8 cellular contexts compared by ENCODE assay signal in the genomic region with DNA sequence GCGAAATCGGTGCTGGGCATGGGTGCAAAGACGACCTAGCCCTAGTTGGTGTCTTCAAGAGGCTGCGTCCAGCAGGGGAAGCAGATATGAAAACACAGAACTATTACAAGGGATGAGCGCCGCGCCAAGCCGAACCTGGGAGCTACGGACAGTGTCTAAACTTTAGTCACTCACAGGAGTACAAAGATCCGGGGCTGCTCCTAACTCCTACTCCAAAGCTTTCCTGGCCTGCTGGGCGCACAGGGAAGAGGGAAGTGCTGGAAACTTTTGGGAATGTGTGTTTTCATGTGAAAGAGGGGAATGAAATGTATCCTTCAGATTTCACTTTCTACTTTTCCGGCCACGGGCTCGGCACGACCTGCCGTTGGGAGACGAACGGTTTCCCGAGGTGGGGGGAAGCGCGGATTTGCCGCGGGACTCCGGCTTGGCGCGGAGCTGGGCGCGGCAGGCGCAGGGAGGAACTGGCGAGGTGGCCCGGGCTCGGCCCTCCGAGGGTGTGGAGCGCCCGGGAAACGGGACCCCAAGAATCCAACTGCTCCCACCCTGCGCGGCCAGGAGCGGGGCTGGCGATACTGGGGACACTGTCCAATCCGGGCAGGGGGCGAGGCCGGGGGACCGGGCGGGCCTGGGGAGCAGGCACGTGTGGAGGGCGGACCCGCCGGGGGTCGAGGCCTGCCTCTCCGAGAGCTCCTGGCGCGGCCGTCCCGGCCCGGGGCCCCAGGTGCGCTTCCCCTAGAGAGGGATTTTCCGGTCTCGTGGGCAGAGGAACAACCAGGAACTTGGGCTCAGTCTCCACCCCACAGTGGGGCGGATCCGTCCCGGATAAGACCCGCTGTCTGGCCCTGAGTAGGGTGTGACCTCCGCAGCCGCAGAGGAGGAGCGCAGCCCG. TPM values are rescaled to one million over a fixed set of nuclear protein-coding genes. Genes with fewer than 3 reads are reported as not detected.
DNase-seq lines count a peak whose midpoint lies in the region; ATAC-seq, FAIRE-seq and TF ChIP-seq lines count a peak whose summit lies in the region.

Gene ANXA4, plus strand, starts transcription at position 854 of the 889 bp plus-strand sequence. CDS start 39,432 bp downstream, outside the sequence.

- ATAC-seq in HG02970 (IDR thresholded peaks at IDR 0.05; ENCODE audit: low FRiP score, unreplicated experiment), result peak; percentile 52
- ATAC-seq in lower lobe of right lung, result peak; percentile 96 to 97

- FAIRE-seq in GM18507 (lab: Jason Lieb, UNC), result peak; percentile 82

- H3K4me1 ChIP-seq in duodenal mucosa (ENCODE audit: control insufficient read depth in 1 of 2, insufficient read depth in 2 of 2, low read length in 2 of 2) (peaks cover 4 to 32% of the 10 kb centered on the region in 2 donors), lower lobe of right lung (peaks cover 47% of the 10 kb centered on the region)

- DNase-seq in A172 (ENCODE audit: low spot score) (peak; percentile 79), GM18507 (ENCODE audit: extremely low spot score, insufficient read length, low read depth) (peak; percentile 54), NCI-H226 (peak; percentile 90), lower lobe of right lung (peak; percentile 93)
- peak; percentile 43 for DNase-seq in activated CD4-positive, alpha-beta T cell treated with anti-CD3 and anti-CD28 coated beads, Interleukin-2, amount 50 U/mL, for 1 hour
- DNase-seq in stimulated activated CD8-positive, alpha-beta memory T cell treated with anti-CD3 and anti-CD28 coated beads, Interleukin-12 subunit alpha, Interleukin-12 subunit beta, amount 100 ng/mL, for 1 hour (ENCODE audit: low read depth), result peak; percentile 27

- TF ChIP-seq CTCF in lower lobe of right lung (IDR thresholded peaks at IDR 0.05), result peak; percentile 14

- peak within 1 kb of the TSS; percentile 89 for H3K27ac ChIP-seq in duodenal mucosa (ENCODE audit: low read depth, low read length)
- H3K27ac ChIP-seq in lower lobe of right lung, result peak within 1 kb of the TSS; percentile 97

- H3K9me3 ChIP-seq in duodenal mucosa (ENCODE audit: control insufficient read depth in 1 of 2, low read length in 2 of 2) (no peaks in the 10 kb centered on the region), lower lobe of right lung (no peaks in the 10 kb centered on the region)

- H3K27me3 ChIP-seq in duodenal mucosa (ENCODE audit: control insufficient read depth in 1 of 2, insufficient read depth in 2 of 2, low read length in 2 of 2), result no peaks in the 10 kb centered on the region
- H3K27me3 ChIP-seq in lower lobe of right lung (ENCODE audit: low read depth), result no peaks in the 10 kb centered on the region

- H3K36me3 ChIP-seq in duodenal mucosa (ENCODE audit: control insufficient read depth in 1 of 2, insufficient read depth in 2 of 2, low read length in 2 of 2), result no peaks in the 10 kb centered on the region
- H3K36me3 ChIP-seq in lower lobe of right lung, result no peaks in the 10 kb centered on the region

- H3K9ac ChIP-seq in duodenal mucosa (ENCODE audit: low read depth in 1 of 2, low read length in 2 of 2), result peak within 1 kb of the TSS; percentile 81 to 87

- intact Hi-C loops in lower lobe of right lung (cut with DNase I), result no loop called here

- H3K4me3 ChIP-seq in duodenal mucosa (ENCODE audit: low read depth in 1 of 2, low read length in 2 of 2) (peak within 1 kb of the TSS; percentile 74 to 76), lower lobe of right lung (peak within 1 kb of the TSS; percentile 69)

RNA-seq across cellular contexts. Expression of gene ANXA4, which starts in this region (rescaled TPM):
- 85.1 and 89.9 TPM in 2 replicates for total RNA-seq in A172 (2014; rRNA removed; shearing (Covaris generic))
- total RNA-seq in lower lobe of right lung, result 173 TPM

Comparison
In these comparisons a context has a peak if more than half of its experiments do, and no peak if none do; other contexts are left out.
1. Peak in every context shown above with its lines: DNase-seq, ATAC-seq, H3K4me3 ChIP-seq and H3K27ac ChIP-seq.
2. DNase-seq: peak in every context shown above with its lines; median percentile 93 in lower lobe of right lung; 90 in NCI-H226; 79 in A172; 54 in GM18507; 43 in activated CD4-positive, alpha-beta T cell treated with anti-CD3 and anti-CD28 coated beads, Interleukin-2, amount 50 U/mL, for 1 hour; 27 in stimulated activated CD8-positive, alpha-beta memory T cell treated with anti-CD3 and anti-CD28 coated beads, Interleukin-12 subunit alpha, Interleukin-12 subunit beta, amount 100 ng/mL, for 1 hour.